ENCODE assay signal across 8 cellular contexts in the genomic region with DNA sequence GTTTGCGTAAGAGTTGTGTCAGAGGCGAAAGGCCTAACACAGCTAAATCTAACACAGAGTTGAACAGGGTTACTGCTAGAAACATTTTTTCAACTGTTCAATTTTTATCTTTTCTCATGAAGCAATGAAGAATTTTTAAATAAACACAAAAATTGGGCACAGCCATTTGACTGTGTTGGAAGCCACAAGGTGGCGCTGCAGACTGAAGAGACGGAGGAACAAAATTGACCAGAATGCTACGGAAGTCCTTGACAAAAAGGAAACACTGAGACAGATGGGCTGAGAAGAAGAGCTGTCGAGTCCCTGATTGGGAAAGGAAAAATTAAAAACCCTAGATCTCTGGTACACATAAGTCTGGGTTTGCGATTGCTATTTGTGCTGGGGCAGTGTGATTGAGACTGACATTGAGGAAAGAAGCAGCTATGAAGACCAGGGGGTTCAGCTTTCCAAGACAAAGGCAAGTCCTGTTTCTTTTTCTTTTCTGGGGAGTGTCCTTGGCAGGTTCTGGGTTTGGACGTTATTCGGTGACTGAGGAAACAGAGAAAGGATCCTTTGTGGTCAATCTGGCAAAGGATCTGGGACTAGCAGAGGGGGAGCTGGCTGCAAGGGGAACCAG. TPM values are rescaled to one million over a fixed set of nuclear protein-coding genes. Genes with fewer than 3 reads are reported as not detected.
DNase-seq lines count a peak whose midpoint lies in the region; TF ChIP-seq lines count a peak whose summit lies in the region.

PCDHB9 (plus strand) TSS at position 265 of the 616 bp plus-strand sequence; CDS start at position 423, 158 bp downstream.

- H3K27me3 Mint-ChIP-seq in neural progenitor cell (ENCODE audit: insufficient read depth, low read depth): peaks cover 6% of the 10 kb centered on the region

- H3K4me1 Mint-ChIP-seq in neural progenitor cell: no peaks in the 10 kb centered on the region

- no peaks in the 10 kb centered on the region for H3K4me1 ChIP-seq in neural progenitor cell

- H3K36me3 ChIP-seq in neural progenitor cell: peaks cover 3% of the 10 kb centered on the region

- H3K27ac ChIP-seq in neural progenitor cell (no peak within 1 kb of the TSS), coronary artery (no peak within 1 kb of the TSS)

- no peaks in the 10 kb centered on the region for H3K27me3 ChIP-seq in neural progenitor cell

- H3K27ac Mint-ChIP-seq in neural progenitor cell: peak within 1 kb of the TSS; percentile 0

- no peaks in the 10 kb centered on the region for H3K79me2 ChIP-seq in neural progenitor cell (ENCODE audit: low read depth)

- H3K9ac ChIP-seq in neural progenitor cell: no peak within 1 kb of the TSS

- H3K9me3 ChIP-seq in neural progenitor cell (ENCODE audit: low read depth): no peaks in the 10 kb centered on the region

- peak within 1 kb of the TSS; percentile 32 for H2AFZ ChIP-seq in neural progenitor cell (replicated peaks)

- H3K36me3 Mint-ChIP-seq in neural progenitor cell: peaks cover 18% of the 10 kb centered on the region

- in situ Hi-C loops in T47D (cut with HindIII; ENCODE audit: low pct_unique_long_range_greater_than_20kb, low sequenced_read_pairs): no loop called here

- TF ChIP-seq CTCF in AG09319 (IDR thresholded peaks at IDR 0.05; ENCODE audit: low read depth, low read length) (peak; percentile 23), GM12864 (IDR thresholded peaks at IDR 0.05; ENCODE audit: low read depth, low read length, missing control alignments) (peak; percentile 35), neural progenitor cell (IDR thresholded peaks at IDR 0.05) (peak; percentile 74), coronary artery (IDR thresholded peaks at IDR 0.05) (no peak)

- H3K9me3 Mint-ChIP-seq in neural progenitor cell: peaks cover 55% of the 10 kb centered on the region

- H3K4me2 ChIP-seq in neural progenitor cell: no peak within 1 kb of the TSS

- no peak within 1 kb of the TSS for H3K4me3 Mint-ChIP-seq in neural progenitor cell

- H3F3A ChIP-seq in neural progenitor cell (ENCODE audit: low read depth): peaks cover 2% of the 10 kb centered on the region

- no peak within 1 kb of the TSS for H3K4me3 ChIP-seq in GM12864 (ENCODE audit: low read depth, low read length)
- H3K4me3 ChIP-seq in neural progenitor cell: no peak within 1 kb of the TSS
- H3K4me3 ChIP-seq in coronary artery: no peak within 1 kb of the TSS

- H4K20me1 ChIP-seq in neural progenitor cell (ENCODE audit: low read depth): no peaks in the 10 kb centered on the region

- no peak for DNase-seq in AG09319 (ENCODE audit: extremely low read depth, low read depth)
- no peak for DNase-seq in GM12864 (ENCODE audit: low read depth)
- DNase-seq in NCI-H526 treated with DMSO at 0.1 percent for 48 hours (lab: John Stamatoyannopoulos, UW): peak; percentile 15
- peak; percentile 84 to 91 for DNase-seq in T47D (ENCODE audit: low read depth in 1 of 2, low spot score in 1 of 2)
- peak; percentile 65 for DNase-seq in neural progenitor cell (ENCODE audit: low spot score)
- no peak for DNase-seq in coronary artery (ENCODE audit: low spot score)
- DNase-seq in occipital lobe (lab: John Stamatoyannopoulos, UW): no peak
- DNase-seq in NOMO-1 treated with DMSO at 0.1 percent for 48 hours (lab: John Stamatoyannopoulos, UW; ENCODE audit: unreplicated experiment): no peak

RNA-seq across cellular contexts. Expression of gene PCDHB9, which starts in this region (rescaled TPM):
- total RNA-seq in neural progenitor cell (ENCODE audit: low replicate concordance) (3.1 and 4.6 TPM in 2 replicates), occipital lobe (6.1 TPM)

Comparison
In these comparisons a context has a peak if more than half of its experiments do, and no peak if none do; other contexts are left out.
1. DNase-seq: peak in NCI-H526 treated with DMSO at 0.1 percent for 48 hours (single experiment), T47D (2 of 2) and neural progenitor cell (single experiment); none in AG09319 (single experiment), GM12864 (single experiment), coronary artery (single experiment), occipital lobe (single experiment) and NOMO-1 treated with DMSO at 0.1 percent for 48 hours (single experiment).